8 cellular contexts compared by ENCODE assay signal in genomic region chr1:116418091-116418830, GRCh38. TPM values are rescaled to one million over a fixed set of nuclear protein-coding genes. Genes with fewer than 3 reads are reported as not detected.
DNase-seq lines count a peak whose midpoint lies in the region; ATAC-seq and TF ChIP-seq lines count a peak whose summit lies in the region.

No MANE protein-coding gene starts in this region.

- H3K9me3 ChIP-seq in CD8-positive, alpha-beta memory T cell (ENCODE audit: low read length) = no peaks in the 10 kb centered on the region

- no peak for TF ChIP-seq CTCF in epithelial cell of proximal tubule (conservative IDR thresholded peaks at IDR 0.05; ENCODE audit: low read depth, low read length)

- H3K9me3 Mint-ChIP-seq in CD8-positive, alpha-beta memory T cell = no peaks in the 10 kb centered on the region

- H3K27ac ChIP-seq in CD8-positive, alpha-beta memory T cell (ENCODE audit: low read depth, low read length) = peak overlapping the region; percentile 85

- peak overlapping the region; percentile 98 for H3K4me3 ChIP-seq in CD8-positive, alpha-beta memory T cell (ENCODE audit: low read length)
- peak overlapping the region; percentile 96 for H3K4me3 ChIP-seq in epithelial cell of proximal tubule (ENCODE audit: low read depth, low read length)

- peaks cover 25 to 43% (median 42%) of the 10 kb centered on the region in 3 donors for H3K4me1 Mint-ChIP-seq in CD8-positive, alpha-beta memory T cell

- H3K4me3 Mint-ChIP-seq in CD8-positive, alpha-beta memory T cell = peak overlapping the region; percentile 78 to 96 (median 91)

- H3K4me1 ChIP-seq in CD8-positive, alpha-beta memory T cell (ENCODE audit: insufficient read depth, low read length) = peaks cover 25% of the 10 kb centered on the region

- no peaks in the 10 kb centered on the region for H3K27me3 Mint-ChIP-seq in CD8-positive, alpha-beta memory T cell

- peak; percentile 91 for ATAC-seq in GM19455 (IDR thresholded peaks at IDR 0.05; ENCODE audit: unreplicated experiment)

- POLR2A ChIA-PET in CD8-positive, alpha-beta memory T cell (lab: Charles Lee) = interaction anchor here (0.6 to 1.9 kb wide), 5 partner anchors 18 to 51 kb away, joined by 3 to 7 read pairs (median 4); no protein-coding TSS in a partner anchor

- CTCF ChIA-PET in CD8-positive, alpha-beta memory T cell (lab: Charles Lee) = interaction anchor here (1.5 to 3.2 kb wide), 6 partner anchors 8 to 279 kb away, joined by 3 to 12 read pairs (median 5); no protein-coding TSS in a partner anchor

- peak overlapping the region; percentile 88 to 98 (median 96) for H3K27ac Mint-ChIP-seq in CD8-positive, alpha-beta memory T cell

- H3K27me3 ChIP-seq in CD8-positive, alpha-beta memory T cell (ENCODE audit: insufficient read depth, low read length, poor library complexity, severe bottlenecking) = no peaks in the 10 kb centered on the region

- DNase-seq in CD8-positive, alpha-beta memory T cell = peak; percentile 79 to 91 (median 86)
- DNase-seq in HK-2 (ENCODE audit: unreplicated experiment) = peak; percentile 80
- peak; percentile 36 for DNase-seq in NOMO-1 treated with DMSO at 0.1 percent for 48 hours (lab: John Stamatoyannopoulos, UW; ENCODE audit: unreplicated experiment)
- peak; percentile 93 for DNase-seq in activated CD8-positive, alpha-beta memory T cell treated with anti-CD3 and anti-CD28 coated beads, Interleukin-2, amount 50 U/mL, for 48 hours
- no peak for DNase-seq in epithelial cell of proximal tubule (ENCODE audit: low read depth)
- peak; percentile 81 for DNase-seq in mucosa of gallbladder (ENCODE audit: low spot score)
- peak; percentile 79 for DNase-seq in stimulated activated CD8-positive, alpha-beta memory T cell treated with anti-CD3 and anti-CD28 coated beads, Interleukin-4, amount 100 ng/mL, for 24 hours (ENCODE audit: low read depth)

- peaks cover 0 to 10% (median 2%) of the 10 kb centered on the region in 3 donors for H3K36me3 Mint-ChIP-seq in CD8-positive, alpha-beta memory T cell

- H3K36me3 ChIP-seq in CD8-positive, alpha-beta memory T cell (ENCODE audit: insufficient read depth, low read length) = no peaks in the 10 kb centered on the region

RNA-seq across cellular contexts. Expression of gene ATP1A1, which starts 45.2 kb away (rescaled TPM):
- 100 to 1,000 TPM; 259 to 263 TPM for total RNA-seq in CD8-positive, alpha-beta memory T cell
- 58.0 TPM for polyA plus RNA-seq in CD8-positive, alpha-beta memory T cell
- total RNA-seq in epithelial cell of proximal tubule = 218 and 261 TPM in 2 replicates
- total RNA-seq in mucosa of gallbladder = 2,502 TPM
